ENCODE assay signal across 1 cellular context in the genomic region with DNA sequence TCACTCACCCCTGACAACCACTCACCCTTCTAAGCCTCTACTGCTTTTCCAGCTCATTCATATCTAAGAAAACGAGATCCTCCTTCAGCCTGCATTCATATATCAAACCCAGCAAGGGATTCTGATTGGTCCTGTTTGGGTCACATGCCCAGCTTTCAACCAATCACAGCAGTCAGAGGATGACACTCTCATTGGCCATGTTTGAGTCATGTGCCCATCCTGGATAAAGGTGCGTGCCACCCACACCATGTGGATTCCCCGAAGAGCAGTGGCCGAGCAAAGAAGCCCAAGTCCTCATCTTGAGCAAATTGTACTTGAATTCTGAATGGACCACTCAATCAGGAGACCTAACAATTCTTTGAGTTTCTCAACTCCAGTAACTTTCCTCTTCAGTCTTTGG.
A peak's percentile ranks its signal among the peaks of the same experiment; 100 is the strongest.
TF ChIP-seq lines count a peak whose summit lies in the region.

No MANE protein-coding gene starts in this region.

TF ChIP-seq in GM12878, 131 proteins besides CTCF, POLR2A, EP300 and RAD21 (continued from another document):
- TF ChIP-seq, protein P1, sequence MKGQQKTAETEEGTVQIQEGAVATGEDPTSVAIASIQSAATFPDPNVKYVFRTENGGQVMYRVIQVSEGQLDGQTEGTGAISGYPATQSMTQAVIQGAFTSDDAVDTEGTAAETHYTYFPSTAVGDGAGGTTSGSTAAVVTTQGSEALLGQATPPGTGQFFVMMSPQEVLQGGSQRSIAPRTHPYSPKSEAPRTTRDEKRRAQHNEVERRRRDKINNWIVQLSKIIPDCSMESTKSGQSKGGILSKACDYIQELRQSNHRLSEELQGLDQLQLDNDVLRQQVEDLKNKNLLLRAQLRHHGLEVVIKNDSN (IDR thresholded peaks at IDR 0.05; ENCODE audit: borderline replicate concordance, extremely low read length, insufficient read depth, low read depth, low read length) = peak; percentile 68
